Comparison of ENCODE assay signal across 8 cellular contexts in genomic region chrX:101408530-101408836, GRCh38. TPM values are rescaled to one million over a fixed set of nuclear protein-coding genes. Genes with fewer than 3 reads are reported as not detected.
DNase-seq lines count a peak whose midpoint lies in the region; FAIRE-seq and TF ChIP-seq lines count a peak whose summit lies in the region.

No MANE protein-coding gene starts in this region.

- H3K9me2 ChIP-seq in neural cell (ENCODE audit: insufficient read depth, low read length): no peaks in the 10 kb centered on the region

- H2AFZ ChIP-seq in neural cell (ENCODE audit: low read depth, low read length): peak overlapping the region; percentile 21

- H3K9me3 ChIP-seq in KOPT-K1 (ENCODE audit: insufficient read depth, low read length, poor library complexity, severe bottlenecking) (no peaks in the 10 kb centered on the region), ectodermal cell (ENCODE audit: control insufficient read depth, low read length) (no peaks in the 10 kb centered on the region), neural cell (ENCODE audit: low read length) (no peaks in the 10 kb centered on the region)

- TF ChIP-seq CTCF in neural cell (IDR thresholded peaks at IDR 0.05; ENCODE audit: poor library complexity, severe bottlenecking): no peak

- H3K27ac ChIP-seq in KOPT-K1 (ENCODE audit: low read depth, low read length, poor library complexity, severe bottlenecking) (peak overlapping the region; percentile 86), ectodermal cell (ENCODE audit: insufficient read depth, low read depth, low read length, poor library complexity, severe bottlenecking) (peak overlapping the region; percentile 87), neural cell (ENCODE audit: low read length) (peak overlapping the region; percentile 96)

- H4K20me1 ChIP-seq in neural cell (ENCODE audit: insufficient read depth): no peaks in the 10 kb centered on the region

- peak; percentile 25; the same call in 1 of the 2 replicates for TF ChIP-seq POLR2A in GM12892 (IDR thresholded peaks at IDR 0.05; ENCODE audit: low read depth, low read length)

- H3K4me2 ChIP-seq in neural cell (ENCODE audit: low read length): no peak overlapping the region

- FAIRE-seq in GM12892 (lab: Jason Lieb, UNC): no peak

- DNase-seq in GM12892 (ENCODE audit: insufficient read length) (no peak), nucleus accumbens (lab: John Stamatoyannopoulos, UW) (no peak), NCI-H446 treated with DMSO at 0.1 percent for 48 hours (lab: John Stamatoyannopoulos, UW) (no peak), NCI-H2171 treated with DMSO at 0.1 percent for 48 hours (lab: John Stamatoyannopoulos, UW) (no peak), foreskin melanocyte (no peak)

- H3K4me1 ChIP-seq in ectodermal cell (ENCODE audit: control insufficient read depth, insufficient read depth, low read length): no peaks in the 10 kb centered on the region

- TF ChIP-seq RAD21 in neural cell (conservative IDR thresholded peaks at IDR 0.05): no peak

- peak overlapping the region; percentile 89 for H3K9ac ChIP-seq in neural cell (ENCODE audit: low read length)

- H3K79me2 ChIP-seq in neural cell (replicated peaks; ENCODE audit: insufficient read depth, low read length): peaks cover 34% of the 10 kb centered on the region

- TF ChIP-seq EP300 in neural cell (conservative IDR thresholded peaks at IDR 0.05; ENCODE audit: poor library complexity, severe bottlenecking): no peak

- no peaks in the 10 kb centered on the region for H3F3A ChIP-seq in neural cell (ENCODE audit: insufficient read depth, low read length, poor library complexity, severe bottlenecking)

- H3K27me3 ChIP-seq in ectodermal cell (ENCODE audit: control insufficient read depth, insufficient read depth, low read length, poor library complexity, severe bottlenecking) (no peaks in the 10 kb centered on the region), neural cell (ENCODE audit: insufficient read depth, low read depth, low read length) (no peaks in the 10 kb centered on the region)

- H3K36me3 ChIP-seq in KOPT-K1 (ENCODE audit: insufficient read depth, low read length): peaks cover 25% of the 10 kb centered on the region
- H3K36me3 ChIP-seq in ectodermal cell (ENCODE audit: control insufficient read depth, insufficient read depth, low read length): peaks cover 10% of the 10 kb centered on the region
- no peaks in the 10 kb centered on the region for H3K36me3 ChIP-seq in neural cell (ENCODE audit: insufficient read depth, low read length)

- H3K4me3 ChIP-seq in ectodermal cell (ENCODE audit: insufficient read depth, low read depth, low read length) (peak overlapping the region; percentile 69), neural cell (ENCODE audit: low read length) (peak overlapping the region; percentile 79)

- 0 to 1% methylated on average over 6 of the region's 8 CpGs for WGBS in ectodermal cell, 2 experiments

TF ChIP-seq in neural cell, 6 proteins besides CTCF, POLR2A, EP300 and RAD21:
- TF ChIP-seq MXI1 (conservative IDR thresholded peaks at IDR 0.05; ENCODE audit: poor library complexity, severe bottlenecking) (no peak), REST (IDR thresholded peaks at IDR 0.05; ENCODE audit: borderline replicate concordance) (peak; percentile 86)
TF ChIP-seq in neural cell: peak in this region for 1.

RNA-seq across cellular contexts. Expression of gene HNRNPH2, which starts 0.5 kb away (rescaled TPM):
- polyA plus RNA-seq in GM12892 (2012; ENCODE audit: missing spikeins): 42.9 TPM
- polyA plus RNA-seq in ectodermal cell (2013, experiment 1 of 4): 118 TPM
- polyA plus RNA-seq in ectodermal cell (2013, experiment 2 of 4): 121 TPM
- polyA plus RNA-seq in ectodermal cell (2013, experiment 3 of 4): 69.7 TPM
- polyA plus RNA-seq in ectodermal cell (2013, experiment 4 of 4): 75.7 TPM
- 136 and 167 TPM in 2 replicates for polyA plus RNA-seq in neural cell
- polyA minus RNA-seq in neural cell: 98.4 and 105 TPM in 2 replicates

RNA-seq across cellular contexts. Expression of gene GLA, which starts 0.8 kb away (rescaled TPM):
- polyA plus RNA-seq in GM12892 (2012; ENCODE audit: missing spikeins): 28.2 TPM
- polyA plus RNA-seq in ectodermal cell (2013, experiment 1 of 4): 42.4 TPM
- 47.1 TPM for polyA plus RNA-seq in ectodermal cell (2013, experiment 2 of 4)
- 34.9 TPM for polyA plus RNA-seq in ectodermal cell (2013, experiment 3 of 4)
- 34.0 TPM for polyA plus RNA-seq in ectodermal cell (2013, experiment 4 of 4)
- 39.0 and 57.5 TPM in 2 replicates for polyA plus RNA-seq in neural cell
- polyA minus RNA-seq in neural cell: 9.7 and 12.4 TPM in 2 replicates

RNA-seq across cellular contexts. Expression of gene RPL36A, which starts 17.7 kb away (rescaled TPM):
- polyA plus RNA-seq in GM12892 (2012; ENCODE audit: missing spikeins): 3,522 TPM
- 2,488 TPM for polyA plus RNA-seq in ectodermal cell (2013, experiment 1 of 4)
- 2,299 TPM for polyA plus RNA-seq in ectodermal cell (2013, experiment 2 of 4)
- polyA plus RNA-seq in ectodermal cell (2013, experiment 3 of 4): 2,315 TPM
- polyA plus RNA-seq in ectodermal cell (2013, experiment 4 of 4): 2,702 TPM
- polyA plus RNA-seq in neural cell: 1,366 and 1,978 TPM in 2 replicates
- 95.9 and 408 TPM in 2 replicates for polyA minus RNA-seq in neural cell

RNA-seq across cellular contexts. Expression of gene BTK, which starts 22.5 kb away (rescaled TPM):
- 102 TPM for polyA plus RNA-seq in GM12892 (2012; ENCODE audit: missing spikeins)
- 0.87 TPM for polyA plus RNA-seq in ectodermal cell (2013, experiment 1 of 4)
- 0.76 TPM for polyA plus RNA-seq in ectodermal cell (2013, experiment 2 of 4)
- 0.80 TPM for polyA plus RNA-seq in ectodermal cell (2013, experiment 3 of 4)
- 0.69 TPM for polyA plus RNA-seq in ectodermal cell (2013, experiment 4 of 4)
- not detected in 2 replicates for polyA plus RNA-seq in neural cell
- polyA minus RNA-seq in neural cell: not detected in 2 replicates

RNA-seq across cellular contexts. Expression of gene TIMM8A, which starts 59.9 kb away (rescaled TPM):
- 25.0 TPM for polyA plus RNA-seq in GM12892 (2012; ENCODE audit: missing spikeins)
- 21.8 TPM for polyA plus RNA-seq in ectodermal cell (2013, experiment 1 of 4)
- 21.3 TPM for polyA plus RNA-seq in ectodermal cell (2013, experiment 2 of 4)
- polyA plus RNA-seq in ectodermal cell (2013, experiment 3 of 4): 15.1 TPM
- 16.5 TPM for polyA plus RNA-seq in ectodermal cell (2013, experiment 4 of 4)
- polyA plus RNA-seq in neural cell: 3.1 and 7.2 TPM in 2 replicates
- 7.3 and 7.9 TPM in 2 replicates for polyA minus RNA-seq in neural cell
